Comparison of ENCODE assay signal across 21 cellular contexts in genomic region chr1:54736685-54737084, GRCh38.
"Had no signal": no experiment of that assay in that cellular context is flagged by ENCODE, and none has a peak within 500 bp of the region (broad histone marks: within the 10 kb centered on the region; RNA-seq: fewer than 3 reads in every experiment).

No MANE protein-coding gene starts in this region.

- H3K9me3 Mint-ChIP-seq: activated CD4-positive, alpha-beta T cell treated with anti-CD3 and anti-CD28 coated beads, Interleukin-2, amount 10 ng/mL, durations not matched to agents 24 days and 14 days; activated T-helper 2 cell treated with anti-CD3 and anti-CD28 coated beads, Interferon-gamma antibody, Interleukin-2, Interleukin-4, amounts not matched to agents 10 μg/mL and 5 μg/mL and 100 μg/mL, durations not matched to agents 14 hours and 24 hours and 36 hours; brain; T-helper 1 cell treated with Interleukin-12 subunit alpha and Interleukin-12 subunit beta and Interleukin-4 antibody, amounts not matched to agents 30 μg/mL and 1 μg/mL, for 36 hours; WTC11 had no signal

- H3K4me3 Mint-ChIP-seq: activated CD4-positive, alpha-beta T cell treated with anti-CD3 and anti-CD28 coated beads, Interleukin-2, amount 10 ng/mL, durations not matched to agents 24 days and 14 days; activated CD8-positive, alpha-beta memory T cell treated with anti-CD3 and anti-CD28 coated beads, Interleukin-2, amount 10 ng/mL, durations not matched to agents 7 days and 5 days; brain; T-helper 1 cell treated with Interleukin-12 subunit alpha and Interleukin-12 subunit beta and Interleukin-4 antibody, amounts not matched to agents 30 μg/mL and 1 μg/mL, for 36 hours; WTC11 had no signal

- ATAC-seq: activated CD8-positive, alpha-beta memory T cell treated with anti-CD3 and anti-CD28 coated beads, Interleukin-2, amount 10 ng/mL, durations not matched to agents 7 days and 5 days; WTC11 had no signal

- H3K27me3 Mint-ChIP-seq: activated CD4-positive, alpha-beta T cell treated with anti-CD3 and anti-CD28 coated beads, Interleukin-2, amount 10 ng/mL, durations not matched to agents 24 days and 14 days; activated CD8-positive, alpha-beta memory T cell treated with anti-CD3 and anti-CD28 coated beads, Interleukin-2, amount 10 ng/mL, durations not matched to agents 7 days and 5 days had no signal

- H3K4me1 Mint-ChIP-seq: brain, WTC11 had no signal

- H3K27ac Mint-ChIP-seq: activated CD4-positive, alpha-beta T cell treated with anti-CD3 and anti-CD28 coated beads, Interleukin-2, amount 10 ng/mL, durations not matched to agents 24 days and 14 days; activated CD8-positive, alpha-beta memory T cell treated with anti-CD3 and anti-CD28 coated beads, Interleukin-2, amount 10 ng/mL, durations not matched to agents 7 days and 5 days; activated T-helper 2 cell treated with anti-CD3 and anti-CD28 coated beads, Interferon-gamma antibody, Interleukin-2, Interleukin-4, amounts not matched to agents 10 μg/mL and 5 μg/mL and 100 μg/mL, durations not matched to agents 14 hours and 24 hours and 36 hours; brain; T-helper 1 cell treated with Interleukin-12 subunit alpha and Interleukin-12 subunit beta and Interleukin-4 antibody, amounts not matched to agents 30 μg/mL and 1 μg/mL, for 36 hours; WTC11 had no signal

- DNase-seq: activated CD4-positive, alpha-beta T cell treated with anti-CD3 and anti-CD28 coated beads for 1 hour; activated CD4-positive, alpha-beta T cell treated with anti-CD3 and anti-CD28 coated beads, Interleukin-2, amount 10 ng/mL, durations not matched to agents 24 days and 14 days; activated CD4-positive, alpha-beta T cell treated with anti-CD3 and anti-CD28 coated beads, Interleukin-2, amount 50 U/mL, for 48 hours; activated CD8-positive, alpha-beta memory T cell treated with anti-CD3 and anti-CD28 coated beads, Interleukin-2, amount 10 ng/mL, durations not matched to agents 7 days and 5 days; activated gamma-delta T cell treated with Interleukin-2 at 50 U/mL for 16 hours; activated naive CD4-positive, alpha-beta T cell treated with anti-CD3 and anti-CD28 coated beads, Interleukin-2, amount 50 U/mL, for 16 hours; activated T-cell treated with anti-CD3 and anti-CD28 coated beads, Interleukin-2, amount 50 U/mL, for 48 hours; amygdala; MG63; MV-4-11; NCI-H1105; NCI-H1436; NCI-H1694 treated with DMSO at 0.1 percent for 48 hours; NCI-H2081; NCI-H510A treated with DMSO at 0.1 percent for 48 hours; NCI-H69; SHP77 treated with DMSO at 0.1 percent for 48 hours had no signal
